ENCODE assay signal across 19 cellular contexts in genomic region chr12:130846386-130846785, GRCh38.
"Had no signal": no experiment of that assay in that cellular context is flagged by ENCODE, and none has a peak within 500 bp of the region (broad histone marks: within the 10 kb centered on the region; RNA-seq: fewer than 3 reads in every experiment).

No MANE protein-coding gene starts in this region.

- H3K27me3 Mint-ChIP-seq: activated naive CD8-positive, alpha-beta T cell had no signal

- H3K4me1 ChIP-seq: gastroesophageal sphincter, pancreas, vagina had no signal

- H3K9me3 Mint-ChIP-seq: activated T-cell treated with anti-CD3 and anti-CD28 coated beads, Interleukin-2, amount 50 U/mL, for 24 hours; stimulated activated naive B cell treated with anti-CD40 and anti-IgM and Interleukin-4, amounts not matched to agents 10 μg/mL and 1 μg/mL and 100 μg/mL, for 72 hours; T-helper 2 cell treated with Interferon-gamma antibody and Interleukin-4, amounts not matched to agents 5 μg/mL and 100 μg/mL, for 36 hours had no signal

- H3K4me1 Mint-ChIP-seq: activated CD8-positive, alpha-beta memory T cell treated with anti-CD3 and anti-CD28 coated beads, Interleukin-2, amount 10 ng/mL, durations not matched to agents 7 days and 5 days; stimulated activated naive B cell treated with anti-CD40 and anti-IgM and Interleukin-4, amounts not matched to agents 10 μg/mL and 1 μg/mL and 100 μg/mL, for 72 hours had no signal

- H3K4me3 ChIP-seq: dorsolateral prefrontal cortex, gastroesophageal sphincter, pancreas, tibial nerve, vagina had no signal

- H3K27me3 ChIP-seq: brain microvascular endothelial cell, dorsolateral prefrontal cortex, gastroesophageal sphincter, pancreas, tibial nerve, vagina had no signal

- H3K36me3 Mint-ChIP-seq: activated CD8-positive, alpha-beta memory T cell treated with anti-CD3 and anti-CD28 coated beads, Interleukin-2, amount 10 ng/mL, durations not matched to agents 7 days and 5 days; activated naive CD8-positive, alpha-beta T cell; stimulated activated naive B cell treated with anti-CD40 and anti-IgM and Interleukin-4, amounts not matched to agents 10 μg/mL and 1 μg/mL and 100 μg/mL, for 72 hours had no signal

- H3K36me3 ChIP-seq: brain microvascular endothelial cell, gastroesophageal sphincter, pancreas, tibial nerve, vagina had no signal

- H3K27ac ChIP-seq: brain microvascular endothelial cell, dorsolateral prefrontal cortex, gastroesophageal sphincter, pancreas, vagina had no signal

- DNase-seq: activated CD4-positive, alpha-beta T cell treated with anti-CD3 and anti-CD28 coated beads, Interleukin-2, amount 50 U/mL, for 48 hours; activated CD4-positive, CD25-positive, alpha-beta regulatory T cell treated with anti-CD3 and anti-CD28 coated beads, Interleukin-2, amount 50 U/mL, for 72 hours; activated CD8-positive, alpha-beta memory T cell treated with anti-CD3 and anti-CD28 coated beads, Interleukin-2, amount 10 ng/mL, durations not matched to agents 7 days and 5 days; activated effector memory CD4-positive, alpha-beta T cell treated with anti-CD3 and anti-CD28 coated beads, Interleukin-2, amount 50 U/mL, for 16 hours; activated T-cell treated with anti-CD3 and anti-CD28 coated beads, Interleukin-2, amount 50 U/mL, for 24 hours; dorsolateral prefrontal cortex; hippocampal formation; kidney glomerular epithelial cell; pancreas; stimulated activated CD4-positive, alpha-beta T cell treated with anti-CD3 and anti-CD28 coated beads, Interleukin-2, amount 100 ng/mL, for 24 hours; stimulated activated naive B cell treated with anti-CD40 and anti-IgM and Interleukin-4, amounts not matched to agents 10 μg/mL and 1 μg/mL and 100 μg/mL, for 72 hours had no signal

- H3K4me3 Mint-ChIP-seq: activated CD8-positive, alpha-beta memory T cell treated with anti-CD3 and anti-CD28 coated beads, Interleukin-2, amount 10 ng/mL, durations not matched to agents 7 days and 5 days; activated naive CD8-positive, alpha-beta T cell; activated T-cell treated with anti-CD3 and anti-CD28 coated beads, Interleukin-2, amount 50 U/mL, for 24 hours; neural crest cell; stimulated activated naive B cell treated with anti-CD40 and anti-IgM and Interleukin-4, amounts not matched to agents 10 μg/mL and 1 μg/mL and 100 μg/mL, for 72 hours; T-helper 2 cell treated with Interferon-gamma antibody and Interleukin-4, amounts not matched to agents 5 μg/mL and 100 μg/mL, for 36 hours had no signal

- ATAC-seq: activated CD8-positive, alpha-beta memory T cell treated with anti-CD3 and anti-CD28 coated beads, Interleukin-2, amount 10 ng/mL, durations not matched to agents 7 days and 5 days; esophagus mucosa; gastroesophageal sphincter; pancreas; stimulated activated naive B cell treated with anti-CD40 and anti-IgM and Interleukin-4, amounts not matched to agents 10 μg/mL and 1 μg/mL and 100 μg/mL, for 72 hours had no signal

- H3K9me3 ChIP-seq: gastroesophageal sphincter, pancreas, tibial nerve, vagina had no signal

- H3K27ac Mint-ChIP-seq: activated CD8-positive, alpha-beta memory T cell treated with anti-CD3 and anti-CD28 coated beads, Interleukin-2, amount 10 ng/mL, durations not matched to agents 7 days and 5 days; activated naive CD8-positive, alpha-beta T cell; activated T-cell treated with anti-CD3 and anti-CD28 coated beads, Interleukin-2, amount 50 U/mL, for 24 hours; stimulated activated naive B cell treated with anti-CD40 and anti-IgM and Interleukin-4, amounts not matched to agents 10 μg/mL and 1 μg/mL and 100 μg/mL, for 72 hours; T-helper 2 cell treated with Interferon-gamma antibody and Interleukin-4, amounts not matched to agents 5 μg/mL and 100 μg/mL, for 36 hours had no signal
